In the genomic region with DNA sequence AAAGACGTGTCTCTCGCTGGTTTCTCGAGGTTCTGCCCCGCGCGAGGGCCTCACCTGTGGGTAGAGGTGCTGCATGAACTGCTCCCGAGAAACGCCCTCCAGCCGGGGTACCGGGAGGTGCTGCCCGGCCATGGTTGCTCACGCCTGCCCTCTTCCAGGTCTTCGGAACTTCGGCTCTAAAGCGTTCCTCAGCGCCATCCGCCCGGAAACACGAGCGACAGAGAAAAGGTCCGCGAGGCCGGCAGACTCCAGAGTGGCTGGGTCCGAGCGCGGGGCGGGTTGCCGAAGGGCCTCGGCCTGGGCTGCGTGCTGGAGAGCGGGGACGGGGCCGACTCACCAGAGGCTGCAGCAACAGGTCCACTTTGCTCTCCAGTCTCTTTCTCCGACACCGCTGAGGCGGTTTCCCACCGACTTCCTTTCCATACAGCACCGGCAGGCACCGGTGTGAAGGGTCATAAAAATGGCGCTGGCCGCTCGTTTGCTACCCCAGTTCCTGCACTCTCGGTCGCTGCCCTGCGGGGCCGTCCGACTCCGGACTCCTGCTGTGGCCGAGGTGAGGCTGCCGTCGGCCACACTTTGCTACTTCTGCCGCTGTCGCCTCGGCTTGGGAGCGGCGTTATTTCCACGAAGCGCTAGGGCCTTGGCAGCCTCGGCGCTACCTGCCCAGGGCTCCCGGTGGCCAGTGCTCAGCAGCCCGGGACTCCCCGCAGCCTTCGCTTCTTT, we compare ENCODE assay signal across 1 cellular context.
TF ChIP-seq lines count a peak whose summit lies in the region.

A gene with protein sequence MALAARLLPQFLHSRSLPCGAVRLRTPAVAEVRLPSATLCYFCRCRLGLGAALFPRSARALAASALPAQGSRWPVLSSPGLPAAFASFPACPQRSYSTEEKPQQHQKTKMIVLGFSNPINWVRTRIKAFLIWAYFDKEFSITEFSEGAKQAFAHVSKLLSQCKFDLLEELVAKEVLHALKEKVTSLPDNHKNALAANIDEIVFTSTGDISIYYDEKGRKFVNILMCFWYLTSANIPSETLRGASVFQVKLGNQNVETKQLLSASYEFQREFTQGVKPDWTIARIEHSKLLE (plus strand): TSS at position 244 of the 723 bp plus-strand sequence. CDS start 217 bp downstream, at position 461.
A gene with protein sequence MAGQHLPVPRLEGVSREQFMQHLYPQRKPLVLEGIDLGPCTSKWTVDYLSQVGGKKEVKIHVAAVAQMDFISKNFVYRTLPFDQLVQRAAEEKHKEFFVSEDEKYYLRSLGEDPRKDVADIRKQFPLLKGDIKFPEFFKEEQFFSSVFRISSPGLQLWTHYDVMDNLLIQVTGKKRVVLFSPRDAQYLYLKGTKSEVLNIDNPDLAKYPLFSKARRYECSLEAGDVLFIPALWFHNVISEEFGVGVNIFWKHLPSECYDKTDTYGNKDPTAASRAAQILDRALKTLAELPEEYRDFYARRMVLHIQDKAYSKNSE (minus strand): TSS at position 153 of the 723 bp plus-strand sequence. CDS start 21 bp downstream, at position 132.

TF ChIP-seq in GM12878, 131 proteins besides CTCF, POLR2A, EP300 and RAD21 (continued from another document and continues in another):
- TF ChIP-seq, protein P1, sequence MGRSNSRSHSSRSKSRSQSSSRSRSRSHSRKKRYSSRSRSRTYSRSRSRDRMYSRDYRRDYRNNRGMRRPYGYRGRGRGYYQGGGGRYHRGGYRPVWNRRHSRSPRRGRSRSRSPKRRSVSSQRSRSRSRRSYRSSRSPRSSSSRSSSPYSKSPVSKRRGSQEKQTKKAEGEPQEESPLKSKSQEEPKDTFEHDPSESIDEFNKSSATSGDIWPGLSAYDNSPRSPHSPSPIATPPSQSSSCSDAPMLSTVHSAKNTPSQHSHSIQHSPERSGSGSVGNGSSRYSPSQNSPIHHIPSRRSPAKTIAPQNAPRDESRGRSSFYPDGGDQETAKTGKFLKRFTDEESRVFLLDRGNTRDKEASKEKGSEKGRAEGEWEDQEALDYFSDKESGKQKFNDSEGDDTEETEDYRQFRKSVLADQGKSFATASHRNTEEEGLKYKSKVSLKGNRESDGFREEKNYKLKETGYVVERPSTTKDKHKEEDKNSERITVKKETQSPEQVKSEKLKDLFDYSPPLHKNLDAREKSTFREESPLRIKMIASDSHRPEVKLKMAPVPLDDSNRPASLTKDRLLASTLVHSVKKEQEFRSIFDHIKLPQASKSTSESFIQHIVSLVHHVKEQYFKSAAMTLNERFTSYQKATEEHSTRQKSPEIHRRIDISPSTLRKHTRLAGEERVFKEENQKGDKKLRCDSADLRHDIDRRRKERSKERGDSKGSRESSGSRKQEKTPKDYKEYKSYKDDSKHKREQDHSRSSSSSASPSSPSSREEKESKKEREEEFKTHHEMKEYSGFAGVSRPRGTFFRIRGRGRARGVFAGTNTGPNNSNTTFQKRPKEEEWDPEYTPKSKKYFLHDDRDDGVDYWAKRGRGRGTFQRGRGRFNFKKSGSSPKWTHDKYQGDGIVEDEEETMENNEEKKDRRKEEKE (IDR thresholded peaks at IDR 0.05) = no peak
- TF ChIP-seq NR2C2 (IDR thresholded peaks at IDR 0.05; ENCODE audit: borderline replicate concordance, control insufficient read depth, insufficient read length, low read depth) = peak; percentile 96
- no peak for TF ChIP-seq SUPT20H (IDR thresholded peaks at IDR 0.05; ENCODE audit: borderline replicate concordance, control insufficient read depth, low read depth, low read length)
- TF ChIP-seq EZH2 (IDR thresholded peaks at IDR 0.05; ENCODE audit: borderline replicate concordance, control insufficient read depth, low read depth, low read length) = no peak
- TF ChIP-seq, protein P2, sequence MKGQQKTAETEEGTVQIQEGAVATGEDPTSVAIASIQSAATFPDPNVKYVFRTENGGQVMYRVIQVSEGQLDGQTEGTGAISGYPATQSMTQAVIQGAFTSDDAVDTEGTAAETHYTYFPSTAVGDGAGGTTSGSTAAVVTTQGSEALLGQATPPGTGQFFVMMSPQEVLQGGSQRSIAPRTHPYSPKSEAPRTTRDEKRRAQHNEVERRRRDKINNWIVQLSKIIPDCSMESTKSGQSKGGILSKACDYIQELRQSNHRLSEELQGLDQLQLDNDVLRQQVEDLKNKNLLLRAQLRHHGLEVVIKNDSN (IDR thresholded peaks at IDR 0.05; ENCODE audit: borderline replicate concordance, extremely low read length, insufficient read depth, low read depth, low read length) = no peak
- TF ChIP-seq, protein P3, sequence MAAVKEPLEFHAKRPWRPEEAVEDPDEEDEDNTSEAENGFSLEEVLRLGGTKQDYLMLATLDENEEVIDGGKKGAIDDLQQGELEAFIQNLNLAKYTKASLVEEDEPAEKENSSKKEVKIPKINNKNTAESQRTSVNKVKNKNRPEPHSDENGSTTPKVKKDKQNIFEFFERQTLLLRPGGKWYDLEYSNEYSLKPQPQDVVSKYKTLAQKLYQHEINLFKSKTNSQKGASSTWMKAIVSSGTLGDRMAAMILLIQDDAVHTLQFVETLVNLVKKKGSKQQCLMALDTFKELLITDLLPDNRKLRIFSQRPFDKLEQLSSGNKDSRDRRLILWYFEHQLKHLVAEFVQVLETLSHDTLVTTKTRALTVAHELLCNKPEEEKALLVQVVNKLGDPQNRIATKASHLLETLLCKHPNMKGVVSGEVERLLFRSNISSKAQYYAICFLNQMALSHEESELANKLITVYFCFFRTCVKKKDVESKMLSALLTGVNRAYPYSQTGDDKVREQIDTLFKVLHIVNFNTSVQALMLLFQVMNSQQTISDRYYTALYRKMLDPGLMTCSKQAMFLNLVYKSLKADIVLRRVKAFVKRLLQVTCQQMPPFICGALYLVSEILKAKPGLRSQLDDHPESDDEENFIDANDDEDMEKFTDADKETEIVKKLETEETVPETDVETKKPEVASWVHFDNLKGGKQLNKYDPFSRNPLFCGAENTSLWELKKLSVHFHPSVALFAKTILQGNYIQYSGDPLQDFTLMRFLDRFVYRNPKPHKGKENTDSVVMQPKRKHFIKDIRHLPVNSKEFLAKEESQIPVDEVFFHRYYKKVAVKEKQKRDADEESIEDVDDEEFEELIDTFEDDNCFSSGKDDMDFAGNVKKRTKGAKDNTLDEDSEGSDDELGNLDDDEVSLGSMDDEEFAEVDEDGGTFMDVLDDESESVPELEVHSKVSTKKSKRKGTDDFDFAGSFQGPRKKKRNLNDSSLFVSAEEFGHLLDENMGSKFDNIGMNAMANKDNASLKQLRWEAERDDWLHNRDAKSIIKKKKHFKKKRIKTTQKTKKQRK (IDR thresholded peaks at IDR 0.05; ENCODE audit: low read depth, low read length) = no peak
- TF ChIP-seq LARP7 (IDR thresholded peaks at IDR 0.05) = peak; percentile 97
- no peak for TF ChIP-seq KAT2A (conservative IDR thresholded peaks at IDR 0.05; ENCODE audit: control insufficient read depth, low read depth, low read length)
- TF ChIP-seq, protein P4, sequence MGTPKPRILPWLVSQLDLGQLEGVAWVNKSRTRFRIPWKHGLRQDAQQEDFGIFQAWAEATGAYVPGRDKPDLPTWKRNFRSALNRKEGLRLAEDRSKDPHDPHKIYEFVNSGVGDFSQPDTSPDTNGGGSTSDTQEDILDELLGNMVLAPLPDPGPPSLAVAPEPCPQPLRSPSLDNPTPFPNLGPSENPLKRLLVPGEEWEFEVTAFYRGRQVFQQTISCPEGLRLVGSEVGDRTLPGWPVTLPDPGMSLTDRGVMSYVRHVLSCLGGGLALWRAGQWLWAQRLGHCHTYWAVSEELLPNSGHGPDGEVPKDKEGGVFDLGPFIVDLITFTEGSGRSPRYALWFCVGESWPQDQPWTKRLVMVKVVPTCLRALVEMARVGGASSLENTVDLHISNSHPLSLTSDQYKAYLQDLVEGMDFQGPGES (IDR thresholded peaks at IDR 0.05) = no peak
- no peak; the same call in 1 of the 2 replicates for TF ChIP-seq ZNF622 (IDR thresholded peaks at IDR 0.05)
- peak; percentile 61 for TF ChIP-seq MEF2B (IDR thresholded peaks at IDR 0.05; ENCODE audit: partially characterized antibody, poor library complexity, severe bottlenecking)
- TF ChIP-seq, protein P5, sequence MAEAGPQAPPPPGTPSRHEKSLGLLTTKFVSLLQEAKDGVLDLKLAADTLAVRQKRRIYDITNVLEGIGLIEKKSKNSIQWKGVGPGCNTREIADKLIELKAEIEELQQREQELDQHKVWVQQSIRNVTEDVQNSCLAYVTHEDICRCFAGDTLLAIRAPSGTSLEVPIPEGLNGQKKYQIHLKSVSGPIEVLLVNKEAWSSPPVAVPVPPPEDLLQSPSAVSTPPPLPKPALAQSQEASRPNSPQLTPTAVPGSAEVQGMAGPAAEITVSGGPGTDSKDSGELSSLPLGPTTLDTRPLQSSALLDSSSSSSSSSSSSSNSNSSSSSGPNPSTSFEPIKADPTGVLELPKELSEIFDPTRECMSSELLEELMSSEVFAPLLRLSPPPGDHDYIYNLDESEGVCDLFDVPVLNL (IDR thresholded peaks at IDR 0.05; ENCODE audit: low read depth, low read length) = no peak
- 0 out of 2 replicates have a peak, but pooled peaks have one; percentile 33 for TF ChIP-seq TARDBP (IDR thresholded peaks at IDR 0.05; ENCODE audit: borderline replicate concordance)
- TF ChIP-seq, protein P6, sequence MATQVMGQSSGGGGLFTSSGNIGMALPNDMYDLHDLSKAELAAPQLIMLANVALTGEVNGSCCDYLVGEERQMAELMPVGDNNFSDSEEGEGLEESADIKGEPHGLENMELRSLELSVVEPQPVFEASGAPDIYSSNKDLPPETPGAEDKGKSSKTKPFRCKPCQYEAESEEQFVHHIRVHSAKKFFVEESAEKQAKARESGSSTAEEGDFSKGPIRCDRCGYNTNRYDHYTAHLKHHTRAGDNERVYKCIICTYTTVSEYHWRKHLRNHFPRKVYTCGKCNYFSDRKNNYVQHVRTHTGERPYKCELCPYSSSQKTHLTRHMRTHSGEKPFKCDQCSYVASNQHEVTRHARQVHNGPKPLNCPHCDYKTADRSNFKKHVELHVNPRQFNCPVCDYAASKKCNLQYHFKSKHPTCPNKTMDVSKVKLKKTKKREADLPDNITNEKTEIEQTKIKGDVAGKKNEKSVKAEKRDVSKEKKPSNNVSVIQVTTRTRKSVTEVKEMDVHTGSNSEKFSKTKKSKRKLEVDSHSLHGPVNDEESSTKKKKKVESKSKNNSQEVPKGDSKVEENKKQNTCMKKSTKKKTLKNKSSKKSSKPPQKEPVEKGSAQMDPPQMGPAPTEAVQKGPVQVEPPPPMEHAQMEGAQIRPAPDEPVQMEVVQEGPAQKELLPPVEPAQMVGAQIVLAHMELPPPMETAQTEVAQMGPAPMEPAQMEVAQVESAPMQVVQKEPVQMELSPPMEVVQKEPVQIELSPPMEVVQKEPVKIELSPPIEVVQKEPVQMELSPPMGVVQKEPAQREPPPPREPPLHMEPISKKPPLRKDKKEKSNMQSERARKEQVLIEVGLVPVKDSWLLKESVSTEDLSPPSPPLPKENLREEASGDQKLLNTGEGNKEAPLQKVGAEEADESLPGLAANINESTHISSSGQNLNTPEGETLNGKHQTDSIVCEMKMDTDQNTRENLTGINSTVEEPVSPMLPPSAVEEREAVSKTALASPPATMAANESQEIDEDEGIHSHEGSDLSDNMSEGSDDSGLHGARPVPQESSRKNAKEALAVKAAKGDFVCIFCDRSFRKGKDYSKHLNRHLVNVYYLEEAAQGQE (IDR thresholded peaks at IDR 0.05; ENCODE audit: low read depth, low read length) = no peak
- TF ChIP-seq, protein P7, sequence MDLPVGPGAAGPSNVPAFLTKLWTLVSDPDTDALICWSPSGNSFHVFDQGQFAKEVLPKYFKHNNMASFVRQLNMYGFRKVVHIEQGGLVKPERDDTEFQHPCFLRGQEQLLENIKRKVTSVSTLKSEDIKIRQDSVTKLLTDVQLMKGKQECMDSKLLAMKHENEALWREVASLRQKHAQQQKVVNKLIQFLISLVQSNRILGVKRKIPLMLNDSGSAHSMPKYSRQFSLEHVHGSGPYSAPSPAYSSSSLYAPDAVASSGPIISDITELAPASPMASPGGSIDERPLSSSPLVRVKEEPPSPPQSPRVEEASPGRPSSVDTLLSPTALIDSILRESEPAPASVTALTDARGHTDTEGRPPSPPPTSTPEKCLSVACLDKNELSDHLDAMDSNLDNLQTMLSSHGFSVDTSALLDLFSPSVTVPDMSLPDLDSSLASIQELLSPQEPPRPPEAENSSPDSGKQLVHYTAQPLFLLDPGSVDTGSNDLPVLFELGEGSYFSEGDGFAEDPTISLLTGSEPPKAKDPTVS (IDR thresholded peaks at IDR 0.05; ENCODE audit: low read depth, low read length) = 0 out of 2 replicates have a peak, but pooled peaks have one; percentile 29
- no peak for TF ChIP-seq KDM1A (IDR thresholded peaks at IDR 0.05; ENCODE audit: borderline replicate concordance)
- TF ChIP-seq, protein P8, sequence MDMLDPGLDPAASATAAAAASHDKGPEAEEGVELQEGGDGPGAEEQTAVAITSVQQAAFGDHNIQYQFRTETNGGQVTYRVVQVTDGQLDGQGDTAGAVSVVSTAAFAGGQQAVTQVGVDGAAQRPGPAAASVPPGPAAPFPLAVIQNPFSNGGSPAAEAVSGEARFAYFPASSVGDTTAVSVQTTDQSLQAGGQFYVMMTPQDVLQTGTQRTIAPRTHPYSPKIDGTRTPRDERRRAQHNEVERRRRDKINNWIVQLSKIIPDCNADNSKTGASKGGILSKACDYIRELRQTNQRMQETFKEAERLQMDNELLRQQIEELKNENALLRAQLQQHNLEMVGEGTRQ (IDR thresholded peaks at IDR 0.05; ENCODE audit: borderline replicate concordance, low read depth, low read length) = no peak
- TF ChIP-seq MTA3 (IDR thresholded peaks at IDR 0.05; ENCODE audit: borderline replicate concordance, low read length) = no peak
- TF ChIP-seq HDAC6 (IDR thresholded peaks at IDR 0.05; ENCODE audit: unreplicated experiment) = no peak
- no peak for TF ChIP-seq NFXL1 (IDR thresholded peaks at IDR 0.05; ENCODE audit: borderline replicate concordance)
- TF ChIP-seq GABPA (IDR thresholded peaks at IDR 0.05; ENCODE audit: low read depth) = peak; percentile 93
- TF ChIP-seq ZNF207 (IDR thresholded peaks at IDR 0.05; ENCODE audit: borderline replicate concordance) = peak; percentile 100
- peak; percentile 99 for TF ChIP-seq IKZF1 (conservative IDR thresholded peaks at IDR 0.05)
- peak; percentile 83; the same call in 1 of the 2 replicates for TF ChIP-seq CBX5 (IDR thresholded peaks at IDR 0.05; ENCODE audit: low read depth)
- TF ChIP-seq ZNF274 (IDR thresholded peaks at IDR 0.05; ENCODE audit: insufficient read depth, insufficient read length) = no peak
- TF ChIP-seq SMC3 (IDR thresholded peaks at IDR 0.05; ENCODE audit: borderline replicate concordance, low read length) = no peak
- peak; percentile 43 for TF ChIP-seq ZZZ3 (IDR thresholded peaks at IDR 0.05; ENCODE audit: control insufficient read depth, insufficient read length, low read depth)
